In the genomic region with DNA sequence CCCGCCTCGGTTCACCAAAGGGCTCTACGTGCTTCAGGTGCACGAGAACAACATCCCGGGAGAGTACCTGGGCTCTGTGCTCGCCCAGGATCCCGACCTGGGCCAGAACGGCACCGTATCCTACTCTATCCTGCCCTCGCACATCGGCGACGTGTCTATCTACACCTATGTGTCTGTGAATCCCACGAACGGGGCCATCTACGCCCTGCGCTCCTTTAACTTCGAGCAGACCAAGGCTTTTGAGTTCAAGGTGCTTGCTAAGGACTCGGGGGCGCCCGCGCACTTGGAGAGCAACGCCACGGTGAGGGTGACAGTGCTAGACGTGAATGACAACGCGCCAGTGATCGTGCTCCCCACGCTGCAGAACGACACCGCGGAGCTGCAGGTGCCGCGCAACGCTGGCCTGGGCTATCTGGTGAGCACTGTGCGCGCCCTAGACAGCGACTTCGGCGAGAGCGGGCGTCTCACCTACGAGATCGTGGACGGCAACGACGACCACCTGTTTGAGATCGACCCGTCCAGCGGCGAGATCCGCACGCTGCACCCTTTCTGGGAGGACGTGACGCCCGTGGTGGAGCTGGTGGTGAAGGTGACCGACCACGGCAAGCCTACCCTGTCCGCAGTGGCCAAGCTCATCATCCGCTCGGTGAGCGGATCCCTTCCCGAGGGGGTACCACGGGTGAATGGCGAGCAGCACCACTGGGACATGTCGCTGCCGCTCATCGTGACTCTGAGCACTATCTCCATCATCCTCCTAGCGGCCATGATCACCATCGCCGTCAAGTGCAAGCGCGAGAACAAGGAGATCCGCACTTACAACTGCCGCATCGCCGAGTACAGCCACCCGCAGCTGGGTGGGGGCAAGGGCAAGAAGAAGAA, we compare ENCODE assay signal across 1 cellular context.
TF ChIP-seq lines count a peak whose summit lies in the region.

No MANE protein-coding gene starts in this region.

TF ChIP-seq in GM12891, 5 proteins besides CTCF, POLR2A, EP300 and RAD21:
- TF ChIP-seq POU2F2 (IDR thresholded peaks at IDR 0.05; ENCODE audit: low read depth, low read length) (no peak), TAF1 (IDR thresholded peaks at IDR 0.05; ENCODE audit: low read depth, low read length) (no peak), PAX5 (IDR thresholded peaks at IDR 0.05; ENCODE audit: insufficient read depth, low read length, severe bottlenecking) (no peak), SPI1 (IDR thresholded peaks at IDR 0.05; ENCODE audit: low read depth, low read length) (no peak), POLR2AphosphoS5 (IDR thresholded peaks at IDR 0.05; ENCODE audit: low read depth, low read length) (no peak)
